6 cellular contexts compared by ENCODE assay signal in the genomic region with DNA sequence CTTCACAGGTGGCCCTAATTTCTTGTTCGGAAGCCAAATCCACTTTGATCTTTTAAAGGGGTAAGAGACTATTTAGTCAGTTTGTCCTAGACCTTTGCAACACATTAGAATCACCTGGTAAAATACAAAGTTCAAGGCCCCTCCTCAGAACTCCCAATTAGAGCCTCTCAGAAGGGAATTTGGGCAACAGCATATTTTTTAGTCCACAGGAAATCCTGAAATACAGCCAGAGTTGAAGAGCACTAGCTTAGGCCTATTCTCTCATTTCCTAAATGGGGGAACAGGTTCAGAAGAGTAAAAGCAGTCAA.
"Had no signal": no experiment of that assay in that cellular context is flagged by ENCODE, and none has a peak within 500 bp of the region (broad histone marks: within the 10 kb centered on the region; RNA-seq: fewer than 3 reads in every experiment).

No MANE protein-coding gene starts in this region.

- H3K9me3 ChIP-seq: MG63, SK-N-SH had no signal

- H3K4me3 ChIP-seq: MG63 had no signal

- DNase-seq: KG1, MG63, NCI-H2227 treated with DMSO at 0.1 percent for 48 hours, NCI-H510A, SK-N-SH had no signal

- H3K27ac ChIP-seq: RWPE1 had no signal

- H3K36me3 ChIP-seq: MG63 had no signal

- H3K4me2 ChIP-seq: SK-N-SH had no signal

- H3K9ac ChIP-seq: SK-N-SH had no signal

- H3K27me3 ChIP-seq: MG63 had no signal
